In the genomic region with DNA sequence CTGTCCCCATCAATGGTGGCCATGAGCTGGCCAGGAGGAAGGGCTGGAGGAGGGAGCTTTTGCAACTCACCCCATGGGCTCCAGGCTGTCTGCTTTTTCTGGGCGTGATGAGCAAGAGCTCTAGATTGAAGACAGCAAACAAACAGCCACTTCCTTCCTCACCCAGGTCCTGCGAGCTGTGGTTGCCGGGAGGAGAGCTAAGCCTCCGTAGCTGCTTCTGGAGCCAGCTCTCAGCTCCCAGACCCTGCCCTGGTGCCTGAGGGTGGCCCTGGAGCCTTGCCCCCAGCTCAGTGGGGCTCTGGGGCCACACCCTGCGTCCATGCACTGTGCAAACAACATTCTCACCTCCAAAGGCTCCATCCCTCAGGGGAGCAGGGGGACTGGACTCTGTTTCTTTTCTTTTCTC, we compare ENCODE assay signal across 8 cellular contexts. TPM values are rescaled to one million over a fixed set of nuclear protein-coding genes. Genes with fewer than 3 reads are reported as not detected.
A peak's percentile ranks its signal among the peaks of the same experiment; 100 is the strongest.
DNase-seq lines count a peak whose midpoint lies in the region; ATAC-seq and TF ChIP-seq lines count a peak whose summit lies in the region.

No MANE protein-coding gene starts in this region.

- H2AFZ ChIP-seq in DND-41 (ENCODE audit: low read depth, low read length) (peak overlapping the region; percentile 64; the same call in 1 of the 2 replicates), mesenchymal stem cell (ENCODE audit: low read depth, low read length) (no peak overlapping the region)

- H2BK15ac ChIP-seq in mesenchymal stem cell (ENCODE audit: low read depth, poor library complexity, severe bottlenecking), result no peak overlapping the region

- no peaks in the 10 kb centered on the region for H3K27me3 Mint-ChIP-seq in activated naive CD8-positive, alpha-beta T cell
- H3K27me3 Mint-ChIP-seq in endodermal cell (ENCODE audit: insufficient read depth), result peaks cover 13% of the 10 kb centered on the region

- H3K9me3 ChIP-seq in DND-41 (ENCODE audit: insufficient read depth, low read length, severe bottlenecking) (no peaks in the 10 kb centered on the region), mesenchymal stem cell (ENCODE audit: control insufficient read depth, low read length) (no peaks in the 10 kb centered on the region), endodermal cell (ENCODE audit: control insufficient read depth, low read length) (no peaks in the 10 kb centered on the region)

- no peaks in the 10 kb centered on the region for H3K79me2 ChIP-seq in DND-41 (ENCODE audit: insufficient read depth, low read length)

- H3K4me2 ChIP-seq in DND-41 (ENCODE audit: insufficient read depth, low read length) (peak overlapping the region; percentile 45), mesenchymal stem cell (ENCODE audit: low read length, poor library complexity, severe bottlenecking) (no peak overlapping the region)

- no peak overlapping the region for H2BK120ac ChIP-seq in mesenchymal stem cell (ENCODE audit: low read depth, low read length)

- H3K4me1 Mint-ChIP-seq in activated naive CD8-positive, alpha-beta T cell (ENCODE audit: low read depth), result peaks cover 68% of the 10 kb centered on the region
- peaks cover 4% of the 10 kb centered on the region for H3K4me1 Mint-ChIP-seq in endodermal cell

- peak overlapping the region; percentile 98 for H4K91ac ChIP-seq in mesenchymal stem cell (ENCODE audit: low read length)

- H3K4me1 ChIP-seq in DND-41 (ENCODE audit: insufficient read depth, low read length), result peaks cover 38% of the 10 kb centered on the region
- H3K4me1 ChIP-seq in mesenchymal stem cell (ENCODE audit: control insufficient read depth, insufficient read depth, low read depth, low read length), result peaks cover 14% of the 10 kb centered on the region
- H3K4me1 ChIP-seq in endodermal cell (ENCODE audit: control insufficient read depth, insufficient read depth, low read length), result peaks cover 5% of the 10 kb centered on the region

- H3K36me3 Mint-ChIP-seq in activated naive CD8-positive, alpha-beta T cell, result peaks cover 5% of the 10 kb centered on the region
- no peaks in the 10 kb centered on the region for H3K36me3 Mint-ChIP-seq in endodermal cell (ENCODE audit: low read depth)

- H3K4me3 ChIP-seq in DND-41 (ENCODE audit: low read depth in 1 of 2, low read length in 2 of 2) (no peak overlapping the region), mesenchymal stem cell (ENCODE audit: insufficient read depth in 1 of 2, low read depth in 1 of 2, low read length in 2 of 2) (no peak overlapping the region), endodermal cell (ENCODE audit: low read length) (no peak overlapping the region)

- no peak overlapping the region for H3K14ac ChIP-seq in mesenchymal stem cell (ENCODE audit: low read length in 2 of 2)

- 5% methylated on average over 5 of the region's 5 CpGs for WGBS in mesenchymal stem cell
- 81 to 82% methylated on average over 2 to 5 of the region's 5 CpGs for WGBS in endodermal cell (ENCODE audit: insufficient coverage in 1 of 2, insufficient read length in 1 of 2), 2 experiments

- no peak for TF ChIP-seq CTCF in DND-41 (IDR thresholded peaks at IDR 0.05; ENCODE audit: borderline replicate concordance, extremely low read depth, low read length, poor library complexity, severe bottlenecking)
- TF ChIP-seq CTCF in endodermal cell (conservative IDR thresholded peaks at IDR 0.05), result no peak

- peak overlapping the region; percentile 91 to 94 for H3K18ac ChIP-seq in mesenchymal stem cell (ENCODE audit: low read depth in 1 of 2, low read length in 2 of 2)

- H3K27ac Mint-ChIP-seq in activated naive CD8-positive, alpha-beta T cell, result peak overlapping the region; percentile 67
- no peak overlapping the region for H3K27ac Mint-ChIP-seq in endodermal cell

- no peak overlapping the region for H2BK5ac ChIP-seq in mesenchymal stem cell (ENCODE audit: low read depth, low read length, poor library complexity, severe bottlenecking)

- ATAC-seq in DND-41 (ENCODE audit: insufficient read depth, low read depth), result peak; percentile 81

- H3K4ac ChIP-seq in mesenchymal stem cell (ENCODE audit: low read depth in 1 of 2, low read length in 2 of 2), result peak overlapping the region; percentile 34 to 79

- peak overlapping the region; percentile 40 for H3K27ac ChIP-seq in DND-41 (ENCODE audit: low read length)
- H3K27ac ChIP-seq in mesenchymal stem cell (ENCODE audit: low read length, poor library complexity, severe bottlenecking), result no peak overlapping the region
- H3K27ac ChIP-seq in endodermal cell (ENCODE audit: low read depth, low read length), result no peak overlapping the region

- H2BK12ac ChIP-seq in mesenchymal stem cell (ENCODE audit: low read length in 2 of 2), result peak overlapping the region; percentile 87 to 90

- H3K9ac ChIP-seq in DND-41 (ENCODE audit: low read depth, low read length), result 0 out of 2 replicates have a peak overlapping the region, but pooled peaks have one; percentile 1
- H3K9ac ChIP-seq in mesenchymal stem cell (ENCODE audit: low read length), result peak overlapping the region; percentile 36
- no peak overlapping the region for H3K9ac ChIP-seq in endodermal cell (ENCODE audit: extremely low read depth, low read length, poor library complexity, severe bottlenecking)

- H3K36me3 ChIP-seq in DND-41 (ENCODE audit: insufficient read depth, low read length), result no peaks in the 10 kb centered on the region
- H3K36me3 ChIP-seq in mesenchymal stem cell (ENCODE audit: control insufficient read depth in 1 of 2, insufficient read depth in 2 of 2, low read depth in 1 of 2, low read length in 2 of 2), result no peaks in the 10 kb centered on the region
- no peaks in the 10 kb centered on the region for H3K36me3 ChIP-seq in endodermal cell (ENCODE audit: control insufficient read depth, insufficient read depth, low read length)

- H2AK5ac ChIP-seq in mesenchymal stem cell (ENCODE audit: low read length, severe bottlenecking), result no peak overlapping the region

- H4K8ac ChIP-seq in mesenchymal stem cell (ENCODE audit: low read length), result peak overlapping the region; percentile 92

- H4K20me1 ChIP-seq in DND-41 (ENCODE audit: insufficient read depth, low read length), result no peaks in the 10 kb centered on the region

- DNase-seq in DND-41 (peak; percentile 77), RPMI7951 (ENCODE audit: low read depth) (peak; percentile 74), mesenchymal stem cell (peak; percentile 86), endodermal cell (no peak), NCI-H1436 treated with DMSO at 0.1 percent for 48 hours (lab: John Stamatoyannopoulos, UW) (no peak), NCI-H345 (lab: John Stamatoyannopoulos, UW) (no peak), HK-2 (ENCODE audit: unreplicated experiment) (no peak)

- H3K23ac ChIP-seq in mesenchymal stem cell (ENCODE audit: low read length in 2 of 2), result peak overlapping the region in 1 of 2 experiments; percentile 83

- no peaks in the 10 kb centered on the region for H3K79me1 ChIP-seq in mesenchymal stem cell (replicated peaks; ENCODE audit: low read length, poor library complexity, severe bottlenecking)

- H3K27me3 ChIP-seq in DND-41 (ENCODE audit: insufficient read depth, low read length, poor library complexity) (no peaks in the 10 kb centered on the region), mesenchymal stem cell (ENCODE audit: control insufficient read depth in 1 of 2, insufficient read depth in 1 of 2, low read length in 2 of 2) (no peaks in the 10 kb centered on the region), endodermal cell (ENCODE audit: control insufficient read depth, insufficient read depth, low read length, poor library complexity, severe bottlenecking) (no peaks in the 10 kb centered on the region)

- peak overlapping the region; percentile 58 for H3K4me3 Mint-ChIP-seq in activated naive CD8-positive, alpha-beta T cell
- no peak overlapping the region for H3K4me3 Mint-ChIP-seq in endodermal cell

- H3K9me3 Mint-ChIP-seq in activated naive CD8-positive, alpha-beta T cell (ENCODE audit: low read depth), result no peaks in the 10 kb centered on the region
- H3K9me3 Mint-ChIP-seq in endodermal cell, result no peaks in the 10 kb centered on the region

RNA-seq across cellular contexts. Expression of gene MYO1F, which starts 6.2 kb away (rescaled TPM):
- total RNA-seq in RPMI7951 (2014; rRNA removed; shearing (Covaris generic)), result 0.36 and 0.49 TPM in 2 replicates
- 0.41 TPM for polyA plus RNA-seq in mesenchymal stem cell (2013, experiment 1 of 2)
- polyA plus RNA-seq in mesenchymal stem cell (2013, experiment 2 of 2), result 0.27 TPM
- total RNA-seq in endodermal cell, result 1 to 10 TPM in 1 of 2 donors, under 1 TPM in 1; 0.57 to 1.1 TPM
- 0.68 TPM for polyA plus RNA-seq in endodermal cell (2013, experiment 1 of 2)
- 0.33 TPM for polyA plus RNA-seq in endodermal cell (2013, experiment 2 of 2)

RNA-seq across cellular contexts. Expression of gene ADAMTS10, which starts 39.5 kb away (rescaled TPM):
- total RNA-seq in RPMI7951 (2014; rRNA removed; shearing (Covaris generic)), result not detected in 2 replicates
- polyA plus RNA-seq in mesenchymal stem cell (2013, experiment 1 of 2), result 7.4 TPM
- polyA plus RNA-seq in mesenchymal stem cell (2013, experiment 2 of 2), result 7.7 TPM
- 10 to 100 TPM; 19.3 to 35.9 TPM for total RNA-seq in endodermal cell
- polyA plus RNA-seq in endodermal cell (2013, experiment 1 of 2), result 45.0 TPM
- 37.3 TPM for polyA plus RNA-seq in endodermal cell (2013, experiment 2 of 2)

RNA-seq across cellular contexts. Expression of gene ZNF414, which starts 57.0 kb away (rescaled TPM):
- 2.1 and 5.9 TPM in 2 replicates for total RNA-seq in RPMI7951 (2014; rRNA removed; shearing (Covaris generic))
- 21.2 TPM for polyA plus RNA-seq in mesenchymal stem cell (2013, experiment 1 of 2)
- polyA plus RNA-seq in mesenchymal stem cell (2013, experiment 2 of 2), result 19.1 TPM
- total RNA-seq in endodermal cell, result 10 to 100 TPM; 22.6 to 23.7 TPM
- polyA plus RNA-seq in endodermal cell (2013, experiment 1 of 2), result 20.2 TPM
- polyA plus RNA-seq in endodermal cell (2013, experiment 2 of 2), result 25.0 TPM

RNA-seq across cellular contexts. Expression of gene NFILZ, which starts 59.4 kb away (rescaled TPM):
- not detected in 2 replicates for total RNA-seq in RPMI7951 (2014; rRNA removed; shearing (Covaris generic))
- not detected for polyA plus RNA-seq in mesenchymal stem cell (2013, experiment 1 of 2)
- polyA plus RNA-seq in mesenchymal stem cell (2013, experiment 2 of 2), result not detected
- total RNA-seq in endodermal cell, result not detected
- polyA plus RNA-seq in endodermal cell (2013, experiment 1 of 2), result not detected
- not detected for polyA plus RNA-seq in endodermal cell (2013, experiment 2 of 2)

Comparison
In these comparisons a context has a peak if more than half of its experiments do, and no peak if none do; other contexts are left out.
1. DNase-seq: peak in DND-41 (single experiment), RPMI7951 (single experiment) and mesenchymal stem cell (single experiment); none in endodermal cell (single experiment), NCI-H1436 treated with DMSO at 0.1 percent for 48 hours (single experiment), NCI-H345 (single experiment) and HK-2 (single experiment).
2. RNA of gene ADAMTS10, which starts 39.5 kb away (total RNA-seq): 19.3 to 35.9 TPM in endodermal cell; not detected in RPMI7951; every median in the first group is over 10 times any median in the second.